ENCODE assay signal across 2 cellular contexts in genomic region chr1:167862432-167863076, GRCh38.
TF ChIP-seq lines count a peak whose summit lies in the region.

No MANE protein-coding gene starts in this region.

TF ChIP-seq in SK-N-SH, 30 proteins besides CTCF, POLR2A, EP300 and RAD21 (continued from another document):
- TF ChIP-seq REST (IDR thresholded peaks at IDR 0.05; ENCODE audit: low read depth, low read length) (no peak), YY1 (IDR thresholded peaks at IDR 0.05; ENCODE audit: low read depth) (no peak), TCF12 (IDR thresholded peaks at IDR 0.05) (no peak), NRF1 (IDR thresholded peaks at IDR 0.05; ENCODE audit: low read depth, low read length) (no peak), USF2 (IDR thresholded peaks at IDR 0.05; ENCODE audit: borderline replicate concordance, low read depth, low read length) (no peak), SIN3A (IDR thresholded peaks at IDR 0.05; ENCODE audit: borderline replicate concordance, low read depth, low read length) (no peak), SMC3 (IDR thresholded peaks at IDR 0.05; ENCODE audit: low read depth, low read length) (no peak), FOXM1 (IDR thresholded peaks at IDR 0.05; ENCODE audit: low read depth) (no peak), MEF2A (IDR thresholded peaks at IDR 0.05; ENCODE audit: borderline replicate concordance, low read depth) (no peak)

TF ChIP-seq in SK-N-SH treated with all-trans-retinoic acid at 6 μM for 48 hours, 23 proteins besides CTCF, POLR2A, EP300 and RAD21 (continued from another document):
- no peak for TF ChIP-seq TSHZ2 (CRISPR knock-in tag; IDR thresholded peaks at IDR 0.05)
- TF ChIP-seq ZFP3 (CRISPR knock-in tag; IDR thresholded peaks at IDR 0.05) = no peak
